Comparison of ENCODE assay signal across 31 cellular contexts in genomic region chr11:123449436-123449835, GRCh38.
"Had no signal": no experiment of that assay in that cellular context is flagged by ENCODE, and none has a peak within 500 bp of the region (broad histone marks: within the 10 kb centered on the region; RNA-seq: fewer than 3 reads in every experiment).

No MANE protein-coding gene starts in this region.

- H3K9me3 ChIP-seq: body of pancreas, breast epithelium, MG63 had no signal

- H3K4me3 Mint-ChIP-seq: activated B cell treated with CpG ODN at 0.5 μM for 24 hours; activated naive CD4-positive, alpha-beta T cell treated with anti-CD3 and anti-CD28 coated beads, Interleukin-2, amount 50 U/mL, for 24 hours; activated naive CD8-positive, alpha-beta T cell treated with anti-CD3 and anti-CD28 coated beads, Interleukin-2, amount 10 ng/mL, durations not matched to agents 7 days and 5 days; activated T-cell treated with anti-CD3 and anti-CD28 coated beads, Interleukin-2, amount 50 U/mL, for 4 hours had no signal

- H3K36me3 ChIP-seq: breast epithelium, MG63 had no signal

- H3K27me3 ChIP-seq: body of pancreas, breast epithelium, MG63 had no signal

- H3K27ac Mint-ChIP-seq: activated B cell treated with CpG ODN at 0.5 μM for 24 hours; activated naive CD4-positive, alpha-beta T cell treated with anti-CD3 and anti-CD28 coated beads, Interleukin-2, amount 50 U/mL, for 24 hours; activated naive CD8-positive, alpha-beta T cell treated with anti-CD3 and anti-CD28 coated beads, Interleukin-2, amount 10 ng/mL, durations not matched to agents 7 days and 5 days had no signal

- H3K27ac ChIP-seq: body of pancreas, breast epithelium, coronary artery, PC-9, SK-N-MC, VCaP had no signal

- H3K36me3 Mint-ChIP-seq: activated naive CD4-positive, alpha-beta T cell treated with anti-CD3 and anti-CD28 coated beads, Interleukin-2, amount 50 U/mL, for 24 hours had no signal

- H3K4me1 ChIP-seq: body of pancreas, breast epithelium had no signal

- H3K27me3 Mint-ChIP-seq: activated B cell treated with CpG ODN at 0.5 μM for 24 hours; activated naive CD4-positive, alpha-beta T cell treated with anti-CD3 and anti-CD28 coated beads, Interleukin-2, amount 50 U/mL, for 24 hours; activated naive CD8-positive, alpha-beta T cell treated with anti-CD3 and anti-CD28 coated beads, Interleukin-2, amount 10 ng/mL, durations not matched to agents 7 days and 5 days had no signal

- DNase-seq: activated B cell treated with CpG ODN at 0.5 μM for 24 hours; activated CD4-positive, alpha-beta T cell treated with anti-CD3 and anti-CD28 coated beads for 48 hours; activated CD4-positive, alpha-beta T cell treated with anti-CD3 and anti-CD28 coated beads, Interleukin-2, amount 50 U/mL, for 4 hours; activated CD4-positive, CD25-positive, alpha-beta regulatory T cell treated with anti-CD3 and anti-CD28 coated beads, Interleukin-2, amount 50 U/mL, for 72 hours; activated CD8-positive, alpha-beta memory T cell treated with anti-CD3 and anti-CD28 coated beads, Interleukin-2, amount 50 U/mL, for 4 hours; activated gamma-delta T cell; activated naive CD4-positive, alpha-beta T cell treated with Interleukin-2 at 50 U/mL for 16 hours; activated naive CD8-positive, alpha-beta T cell treated with anti-CD3 and anti-CD28 coated beads, Interleukin-2, amount 10 ng/mL, durations not matched to agents 7 days and 5 days; activated T-cell treated with anti-CD3 and anti-CD28 coated beads for 4 hours; activated T-cell treated with anti-CD3 and anti-CD28 coated beads, Interleukin-2, amount 50 U/mL, for 4 hours; body of pancreas; Kasumi-1; KG1; MG63; NCI-H1048; NCI-H1105 treated with DMSO at 0.1 percent for 48 hours; NCI-H1694; NCI-H1930; NCI-H2081 treated with DMSO at 0.1 percent for 48 hours; NCI-H2171; NCI-H510A; NCI-H748 treated with DMSO at 0.1 percent for 48 hours; NK-92 treated with Interleukin-12 subunit alpha and Interleukin-12 subunit beta, amount 100 ng/mL, for 24 hours; PC-9; Right ventricle myocardium superior; T-helper 9 cell had no signal

- H3K4me3 ChIP-seq: body of pancreas, breast epithelium, coronary artery, MG63, PC-9, SK-N-MC had no signal

- H3K9me3 Mint-ChIP-seq: activated B cell treated with CpG ODN at 0.5 μM for 24 hours; activated naive CD4-positive, alpha-beta T cell treated with anti-CD3 and anti-CD28 coated beads, Interleukin-2, amount 50 U/mL, for 24 hours; activated naive CD8-positive, alpha-beta T cell treated with anti-CD3 and anti-CD28 coated beads, Interleukin-2, amount 10 ng/mL, durations not matched to agents 7 days and 5 days; activated T-cell treated with anti-CD3 and anti-CD28 coated beads, Interleukin-2, amount 50 U/mL, for 4 hours had no signal
